ENCODE assay signal across 8 cellular contexts in genomic region chr11:78414321-78415051, GRCh38. TPM values are rescaled to one million over a fixed set of nuclear protein-coding genes. Genes with fewer than 3 reads are reported as not detected.
A peak's percentile ranks its signal among the peaks of the same experiment; 100 is the strongest.
DNase-seq lines count a peak whose midpoint lies in the region; ATAC-seq and TF ChIP-seq lines count a peak whose summit lies in the region.

No MANE protein-coding gene starts in this region.

- no peak overlapping the region for H3K4me3 Mint-ChIP-seq in natural killer cell
- H3K4me3 Mint-ChIP-seq in natural killer cell treated with Interleukin-12 subunit alpha and Interleukin-12 subunit beta and Interleukin-15 and Interleukin-18, amount 100 ng/mL, for 72 hours: no peak overlapping the region

- peak; percentile 61 for TF ChIP-seq CTCF in natural killer cell (IDR thresholded peaks at IDR 0.05)

- no peaks in the 10 kb centered on the region for H3K36me3 Mint-ChIP-seq in natural killer cell
- H3K36me3 Mint-ChIP-seq in natural killer cell treated with Interleukin-12 subunit alpha and Interleukin-12 subunit beta and Interleukin-15 and Interleukin-18, amount 100 ng/mL, for 72 hours: no peaks in the 10 kb centered on the region

- H3K9me3 Mint-ChIP-seq in natural killer cell: no peaks in the 10 kb centered on the region
- no peaks in the 10 kb centered on the region for H3K9me3 Mint-ChIP-seq in natural killer cell treated with Interleukin-12 subunit alpha and Interleukin-12 subunit beta and Interleukin-15 and Interleukin-18, amount 100 ng/mL, for 72 hours

- intact Hi-C loops in natural killer cell (cut with micrococcal nuclease): no loop called here

- DNase-seq in natural killer cell (no peak), RPMI7951 (ENCODE audit: low read depth) (peak; percentile 31), germinal center (ENCODE audit: low spot score) (peak; percentile 32), NCI-H2107 treated with DMSO at 0.1 percent for 48 hours (lab: John Stamatoyannopoulos, UW; ENCODE audit: unreplicated experiment) (no peak)
- no peak for DNase-seq in natural killer cell treated with Interleukin-12 subunit alpha and Interleukin-12 subunit beta and Interleukin-15 and Interleukin-18, amount 100 ng/mL, for 72 hours (ENCODE audit: low spot score)

- no peak for ATAC-seq in natural killer cell
- ATAC-seq in natural killer cell treated with Interleukin-12 subunit alpha and Interleukin-12 subunit beta and Interleukin-15 and Interleukin-18, amount 100 ng/mL, for 72 hours: no peak
- ATAC-seq in HG02884 (IDR thresholded peaks at IDR 0.05; ENCODE audit: unreplicated experiment): no peak
- no peak for ATAC-seq in GM21360 (IDR thresholded peaks at IDR 0.05; ENCODE audit: unreplicated experiment)
- ATAC-seq in GM18498 (IDR thresholded peaks at IDR 0.05; ENCODE audit: unreplicated experiment): no peak

- H3K4me1 Mint-ChIP-seq in natural killer cell: peaks cover 17 to 21% of the 10 kb centered on the region in 2 donors
- peaks cover 19 to 22% of the 10 kb centered on the region in 2 donors for H3K4me1 Mint-ChIP-seq in natural killer cell treated with Interleukin-12 subunit alpha and Interleukin-12 subunit beta and Interleukin-15 and Interleukin-18, amount 100 ng/mL, for 72 hours (ENCODE audit: low read depth in 2 of 2)

- peaks cover 15 to 17% of the 10 kb centered on the region in 2 donors for H3K27me3 Mint-ChIP-seq in natural killer cell (ENCODE audit: low read depth in 2 of 2)
- peaks cover 11 to 22% of the 10 kb centered on the region in 2 donors for H3K27me3 Mint-ChIP-seq in natural killer cell treated with Interleukin-12 subunit alpha and Interleukin-12 subunit beta and Interleukin-15 and Interleukin-18, amount 100 ng/mL, for 72 hours

- H3K27ac Mint-ChIP-seq in natural killer cell: no peak overlapping the region
- H3K27ac Mint-ChIP-seq in natural killer cell treated with Interleukin-12 subunit alpha and Interleukin-12 subunit beta and Interleukin-15 and Interleukin-18, amount 100 ng/mL, for 72 hours: no peak overlapping the region

RNA-seq across cellular contexts. Expression of gene GAB2, which starts 3.1 kb away (rescaled TPM):
- total RNA-seq in natural killer cell: 10 to 100 TPM in 1 of 3 donors, 1 to 10 TPM in 2; 4.3 to 58.4 (median 8.1) TPM
- 1 to 10 TPM; 1.9 to 8.7 TPM for total RNA-seq in natural killer cell treated with Interleukin-12 subunit alpha and Interleukin-12 subunit beta and Interleukin-15 and Interleukin-18, amount 100 ng/mL, for 72 hours
- 5.0 and 6.1 TPM in 2 replicates for total RNA-seq in RPMI7951 (2014; rRNA removed; shearing (Covaris generic))

Comparison
In these comparisons a context has a peak if more than half of its experiments do, and no peak if none do; other contexts are left out.
1. DNase-seq: peak in RPMI7951 (single experiment) and germinal center (single experiment); none in natural killer cell (single experiment), natural killer cell treated with Interleukin-12 subunit alpha and Interleukin-12 subunit beta and Interleukin-15 and Interleukin-18, amount 100 ng/mL, for 72 hours (single experiment) and NCI-H2107 treated with DMSO at 0.1 percent for 48 hours (single experiment).